In the genomic region with DNA sequence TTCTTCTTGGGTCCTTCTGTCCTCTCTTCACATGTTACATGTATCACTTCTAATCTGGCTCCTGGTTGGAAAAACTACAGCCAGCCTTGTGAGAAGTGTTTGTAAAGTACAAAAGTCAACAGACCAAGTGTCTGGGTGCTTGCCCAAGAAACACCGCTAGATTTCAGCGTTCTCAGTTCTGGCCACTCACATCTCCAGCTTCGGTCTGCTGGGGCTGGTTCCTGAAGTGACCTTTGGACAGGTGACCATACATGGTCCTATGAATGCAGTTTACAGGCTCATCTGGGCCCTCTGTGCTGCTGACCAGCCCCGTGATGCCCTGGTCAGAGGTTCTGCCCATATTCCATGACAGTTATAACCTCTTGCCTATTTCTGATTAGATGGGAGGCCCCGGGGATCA, we compare ENCODE assay signal across 10 cellular contexts. TPM values are rescaled to one million over a fixed set of nuclear protein-coding genes. Genes with fewer than 3 reads are reported as not detected.
DNase-seq lines count a peak whose midpoint lies in the region; ATAC-seq and TF ChIP-seq lines count a peak whose summit lies in the region.
"Had no signal": no experiment of that assay in that cellular context is flagged by ENCODE, and none has a peak within 500 bp of the region (broad histone marks: within the 10 kb centered on the region; RNA-seq: fewer than 3 reads in every experiment).

No MANE protein-coding gene starts in this region.

- peaks cover 8% of the 10 kb centered on the region for H3K36me3 Mint-ChIP-seq in T-helper 17 cell (ENCODE audit: low read depth)
- H3K36me3 Mint-ChIP-seq in stimulated activated effector memory CD8-positive, alpha-beta T cell treated with anti-CD3 and anti-CD28 coated beads, Interleukin-12 subunit alpha, Interleukin-12 subunit beta, amount 100 ng/mL, for 72 hours = peaks cover 100% of the 10 kb centered on the region

- no peak for ATAC-seq in T-helper 17 cell
- no peak for ATAC-seq in stimulated activated effector memory CD8-positive, alpha-beta T cell treated with anti-CD3 and anti-CD28 coated beads, Interleukin-12 subunit alpha, Interleukin-12 subunit beta, amount 100 ng/mL, for 72 hours
- no peak for ATAC-seq in HG02588 (IDR thresholded peaks at IDR 0.05; ENCODE audit: unreplicated experiment)
- ATAC-seq: gastrocnemius medialis had no signal

- H3K4me1 Mint-ChIP-seq in T-helper 17 cell = peaks cover 83% of the 10 kb centered on the region
- peaks cover 98% of the 10 kb centered on the region for H3K4me1 Mint-ChIP-seq in stimulated activated effector memory CD8-positive, alpha-beta T cell treated with anti-CD3 and anti-CD28 coated beads, Interleukin-12 subunit alpha, Interleukin-12 subunit beta, amount 100 ng/mL, for 72 hours

- H3K36me3 ChIP-seq in WERI-Rb-1 = peaks cover 96% of the 10 kb centered on the region
- H3K36me3 ChIP-seq: gastrocnemius medialis had no signal

- H3K27me3 Mint-ChIP-seq in T-helper 17 cell = no peaks in the 10 kb centered on the region

- no peak for TF ChIP-seq CTCF in WERI-Rb-1 (IDR thresholded peaks at IDR 0.05; ENCODE audit: low read depth, low read length)

- no peaks in the 10 kb centered on the region for H3K9me3 ChIP-seq in T-helper 17 cell (ENCODE audit: control insufficient read depth, low read length, poor library complexity, severe bottlenecking)
- H3K9me3 ChIP-seq in WERI-Rb-1 (ENCODE audit: severe bottlenecking) = no peaks in the 10 kb centered on the region
- H3K9me3 ChIP-seq: gastrocnemius medialis had no signal

- no peaks in the 10 kb centered on the region for H3K9me3 Mint-ChIP-seq in stimulated activated effector memory CD8-positive, alpha-beta T cell treated with anti-CD3 and anti-CD28 coated beads, Interleukin-12 subunit alpha, Interleukin-12 subunit beta, amount 100 ng/mL, for 72 hours

- H3K27ac ChIP-seq in WERI-Rb-1 = no peak overlapping the region
- H3K27ac ChIP-seq: gastrocnemius medialis had no signal

- peak overlapping the region; percentile 95 for H3K27ac Mint-ChIP-seq in T-helper 17 cell
- peak overlapping the region; percentile 96 for H3K27ac Mint-ChIP-seq in stimulated activated effector memory CD8-positive, alpha-beta T cell treated with anti-CD3 and anti-CD28 coated beads, Interleukin-12 subunit alpha, Interleukin-12 subunit beta, amount 100 ng/mL, for 72 hours

- H3K4me3 Mint-ChIP-seq in T-helper 17 cell = peak overlapping the region; percentile 78
- H3K4me3 Mint-ChIP-seq in stimulated activated effector memory CD8-positive, alpha-beta T cell treated with anti-CD3 and anti-CD28 coated beads, Interleukin-12 subunit alpha, Interleukin-12 subunit beta, amount 100 ng/mL, for 72 hours = peak overlapping the region; percentile 93

- H3K27me3 ChIP-seq in WERI-Rb-1 (ENCODE audit: insufficient read depth, low read depth, severe bottlenecking) = no peaks in the 10 kb centered on the region
- H3K27me3 ChIP-seq: gastrocnemius medialis had no signal

- DNase-seq in NCI-H510A treated with DMSO at 0.1 percent for 48 hours (lab: John Stamatoyannopoulos, UW) (peak; percentile 78), NCI-H510A (lab: John Stamatoyannopoulos, UW) (no peak), T-helper 17 cell (no peak), islet precursor cell (peak; percentile 32), hippocampal formation (lab: John Stamatoyannopoulos, UW) (no peak), WERI-Rb-1 (no peak)
- DNase-seq in stimulated activated effector memory CD8-positive, alpha-beta T cell treated with anti-CD3 and anti-CD28 coated beads, Interleukin-12 subunit alpha, Interleukin-12 subunit beta, amount 100 ng/mL, for 72 hours (ENCODE audit: low spot score in 2 of 2) = no peak
- DNase-seq: gastrocnemius medialis, NCI-H1694 had no signal

- H3K4me3 ChIP-seq in WERI-Rb-1 (ENCODE audit: low read depth, low read length) = no peak overlapping the region
- H3K4me3 ChIP-seq: gastrocnemius medialis had no signal

RNA-seq across cellular contexts. Expression of a gene that starts 19.5 kb away (rescaled TPM):
- total RNA-seq in T-helper 17 cell = 10 to 100 TPM; 63.7 to 79.0 TPM

Comparison
In these comparisons a context has a peak if more than half of its experiments do, and no peak if none do; other contexts are left out.
1. DNase-seq: peak in NCI-H510A treated with DMSO at 0.1 percent for 48 hours (single experiment) and islet precursor cell (single experiment); none in NCI-H510A (single experiment), T-helper 17 cell (0 of 3), stimulated activated effector memory CD8-positive, alpha-beta T cell treated with anti-CD3 and anti-CD28 coated beads, Interleukin-12 subunit alpha, Interleukin-12 subunit beta, amount 100 ng/mL, for 72 hours (0 of 2), hippocampal formation (0 of 2) and WERI-Rb-1 (single experiment).